8 cellular contexts compared by ENCODE assay signal in the genomic region with DNA sequence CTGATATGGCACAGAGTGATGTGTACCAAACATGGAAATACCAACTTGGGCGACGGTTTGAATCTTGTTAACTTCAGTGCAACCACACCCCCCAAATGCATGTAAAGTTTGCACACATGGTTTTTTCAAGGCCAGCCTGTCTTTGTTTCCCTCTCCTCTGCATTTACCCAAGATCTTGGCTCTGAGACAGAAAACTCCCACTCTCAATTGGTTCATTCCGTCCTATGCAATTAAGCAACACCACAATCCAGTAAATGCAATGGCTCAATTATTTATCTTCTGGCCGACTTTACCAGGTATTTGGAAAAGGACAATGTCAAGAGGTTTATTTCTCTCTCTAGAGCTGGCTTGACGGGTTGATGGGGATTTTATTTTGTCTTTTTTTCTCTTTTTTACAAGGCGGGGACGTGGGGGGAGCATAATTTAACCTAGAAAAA. TPM values are rescaled to one million over a fixed set of nuclear protein-coding genes. Genes with fewer than 3 reads are reported as not detected.
DNase-seq lines count a peak whose midpoint lies in the region; ATAC-seq and TF ChIP-seq lines count a peak whose summit lies in the region.

No MANE protein-coding gene starts in this region.

- H4K20me1 ChIP-seq in OCI-LY3 (ENCODE audit: insufficient read depth, low read length) = peaks cover 48% of the 10 kb centered on the region

- no peak overlapping the region for H4K8ac ChIP-seq in mesendoderm (ENCODE audit: low read depth, low read length)

- no peak overlapping the region for H3K4ac ChIP-seq in mesendoderm (ENCODE audit: low read depth, low read length)

- H3K27me3 ChIP-seq in OCI-LY3 (ENCODE audit: low read depth, low read length) (no peaks in the 10 kb centered on the region), mesendoderm (ENCODE audit: insufficient read depth, low read length, poor library complexity) (no peaks in the 10 kb centered on the region)

- no peak for ATAC-seq in HG03342 (IDR thresholded peaks at IDR 0.05; ENCODE audit: unreplicated experiment)

- H3K56ac ChIP-seq in mesendoderm (ENCODE audit: low read length) = peak overlapping the region; percentile 72

- POLR2A ChIA-PET in HEK293T (lab: Yijun Ruan, JAX) = interaction anchor here (0.6 to 0.8 kb wide), 2 partner anchors 29 to 47 kb away, joined by 3 to 4 read pairs; no protein-coding TSS in a partner anchor

- no peak overlapping the region for H3K23ac ChIP-seq in mesendoderm (ENCODE audit: low read length)

- CTCF ChIA-PET in HEK293T (lab: Yijun Ruan, JAX) = interaction anchor here (0.7 kb wide), 1 partner anchor 65 kb away, joined by 3 read pairs; no protein-coding TSS in a partner anchor

- no peak overlapping the region for H2BK5ac ChIP-seq in mesendoderm (ENCODE audit: low read length)

- H3K79me1 ChIP-seq in mesendoderm (ENCODE audit: low read length) = peaks cover 1% of the 10 kb centered on the region

- H3K9ac ChIP-seq in OCI-LY3 (ENCODE audit: low read length) (peak overlapping the region; percentile 99), mesendoderm (ENCODE audit: low read length) (peak overlapping the region; percentile 84)

- TF ChIP-seq CTCF in OCI-LY3 (IDR thresholded peaks at IDR 0.05; ENCODE audit: low read depth, low read length) = no peak

- peak overlapping the region; percentile 93 for H3K27ac ChIP-seq in OCI-LY3 (ENCODE audit: low read length)
- peak overlapping the region; percentile 96 for H3K27ac ChIP-seq in cingulate gyrus (ENCODE audit: low read depth, low read length)
- H3K27ac ChIP-seq in mesendoderm (ENCODE audit: low read depth, low read length) = peak overlapping the region; percentile 10

- H2BK15ac ChIP-seq in mesendoderm (replicated peaks; ENCODE audit: low read depth) = peak overlapping the region; percentile 86

- peaks cover 76% of the 10 kb centered on the region for H3K79me2 ChIP-seq in OCI-LY3 (ENCODE audit: low read length)
- peaks cover 33% of the 10 kb centered on the region for H3K79me2 ChIP-seq in mesendoderm (ENCODE audit: control insufficient read depth, insufficient read depth, low read length)

- DNase-seq in activated CD4-positive, alpha-beta T cell treated with anti-CD3 and anti-CD28 coated beads for 4 hours = peak; percentile 19 to 26
- DNase-seq in activated CD4-positive, alpha-beta T cell treated with anti-CD3 and anti-CD28 coated beads for 1 hour = no peak
- DNase-seq in mesendoderm (no peak), HEK293T (ENCODE audit: extremely low spot score) (no peak), SHP77 treated with DMSO at 0.1 percent for 48 hours (lab: John Stamatoyannopoulos, UW) (no peak)

- H2BK120ac ChIP-seq in mesendoderm (ENCODE audit: low read depth, low read length) = no peak overlapping the region

- WGBS in mesendoderm (ENCODE audit: extremely low coverage, insufficient coverage, low lambda C conversion rate) = no CpG with 5 or more reads among the region's 7 CpGs

- H3K4me2 ChIP-seq in OCI-LY3 (ENCODE audit: low read length) (peak overlapping the region; percentile 78), mesendoderm (ENCODE audit: low read length) (peak overlapping the region; percentile 66)

- peaks cover 40% of the 10 kb centered on the region for H3K36me3 ChIP-seq in OCI-LY3 (replicated peaks; ENCODE audit: low read depth, low read length)
- no peaks in the 10 kb centered on the region for H3K36me3 ChIP-seq in mesendoderm (ENCODE audit: control insufficient read depth, insufficient read depth, low read length)

- H2AFZ ChIP-seq in OCI-LY3 (ENCODE audit: low read depth, low read length) = no peak overlapping the region

- no peaks in the 10 kb centered on the region for H3K9me3 ChIP-seq in OCI-LY3 (ENCODE audit: insufficient read depth, low read length)

- H3K4me1 ChIP-seq in OCI-LY3 (ENCODE audit: low read length) (peaks cover 71% of the 10 kb centered on the region), mesendoderm (ENCODE audit: control insufficient read depth, low read depth, low read length) (peaks cover 5% of the 10 kb centered on the region)

- no peak overlapping the region for H4K5ac ChIP-seq in mesendoderm (ENCODE audit: low read length)

- H3K4me3 ChIP-seq in OCI-LY3 (ENCODE audit: low read length) (peak overlapping the region; percentile 84), mesendoderm (ENCODE audit: low read length) (peak overlapping the region; percentile 86)

- no peak overlapping the region for H3K18ac ChIP-seq in mesendoderm (ENCODE audit: low read length)

- no peak overlapping the region for H2AK5ac ChIP-seq in mesendoderm (ENCODE audit: low read length)

TF ChIP-seq in HEK293T, 16 proteins besides CTCF, POLR2A, EP300 and RAD21:
- TF ChIP-seq TARDBP (IDR thresholded peaks at IDR 0.05) = no peak
- TF ChIP-seq HDGF (IDR thresholded peaks at IDR 0.05; ENCODE audit: borderline replicate concordance) = no peak
- TF ChIP-seq, protein P1, sequence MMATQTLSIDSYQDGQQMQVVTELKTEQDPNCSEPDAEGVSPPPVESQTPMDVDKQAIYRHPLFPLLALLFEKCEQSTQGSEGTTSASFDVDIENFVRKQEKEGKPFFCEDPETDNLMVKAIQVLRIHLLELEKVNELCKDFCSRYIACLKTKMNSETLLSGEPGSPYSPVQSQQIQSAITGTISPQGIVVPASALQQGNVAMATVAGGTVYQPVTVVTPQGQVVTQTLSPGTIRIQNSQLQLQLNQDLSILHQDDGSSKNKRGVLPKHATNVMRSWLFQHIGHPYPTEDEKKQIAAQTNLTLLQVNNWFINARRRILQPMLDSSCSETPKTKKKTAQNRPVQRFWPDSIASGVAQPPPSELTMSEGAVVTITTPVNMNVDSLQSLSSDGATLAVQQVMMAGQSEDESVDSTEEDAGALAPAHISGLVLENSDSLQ (IDR thresholded peaks at IDR 0.05) = no peak
- no peak for TF ChIP-seq FOXM1 (IDR thresholded peaks at IDR 0.05; ENCODE audit: borderline replicate concordance)
- no peak for TF ChIP-seq LEF1 (IDR thresholded peaks at IDR 0.05; ENCODE audit: borderline replicate concordance)
- TF ChIP-seq CTBP1 (IDR thresholded peaks at IDR 0.05; ENCODE audit: borderline replicate concordance) = no peak
- TF ChIP-seq SUZ12 (IDR thresholded peaks at IDR 0.05) = no peak
- no peak for TF ChIP-seq FOXA1 (IDR thresholded peaks at IDR 0.05)
- no peak for TF ChIP-seq ARNT (IDR thresholded peaks at IDR 0.05)
- TF ChIP-seq NFRKB (IDR thresholded peaks at IDR 0.05) = no peak
- no peak for TF ChIP-seq FOXK2 (IDR thresholded peaks at IDR 0.05)
- no peak for TF ChIP-seq ZNF384 (IDR thresholded peaks at IDR 0.05)
- TF ChIP-seq BHLHE40 (IDR thresholded peaks at IDR 0.05; ENCODE audit: borderline replicate concordance) = no peak

RNA-seq across cellular contexts. Expression of a gene that starts 1.0 kb away (rescaled TPM):
- polyA plus RNA-seq in mesendoderm (2013, experiment 1 of 2) = 42.3 TPM
- 41.8 TPM for polyA plus RNA-seq in mesendoderm (2013, experiment 2 of 2)

RNA-seq across cellular contexts. Expression of a gene that starts 35.8 kb away (rescaled TPM):
- polyA plus RNA-seq in mesendoderm (2013, experiment 1 of 2) = 18.0 TPM
- polyA plus RNA-seq in mesendoderm (2013, experiment 2 of 2) = 19.6 TPM

Comparison
In these comparisons a context has a peak if more than half of its experiments do, and no peak if none do; other contexts are left out.
1. DNase-seq: peak in activated CD4-positive, alpha-beta T cell treated with anti-CD3 and anti-CD28 coated beads for 4 hours (2 of 2); none in activated CD4-positive, alpha-beta T cell treated with anti-CD3 and anti-CD28 coated beads for 1 hour (single experiment), mesendoderm (single experiment), HEK293T (single experiment) and SHP77 treated with DMSO at 0.1 percent for 48 hours (single experiment).
2. H3K27ac ChIP-seq: peak in every context shown above with its lines; median percentile 96 in cingulate gyrus; 93 in OCI-LY3; 10 in mesendoderm.